Comparison of ENCODE assay signal across 10 cellular contexts in genomic region chr20:63230800-63231268, GRCh38. TPM values are rescaled to one million over a fixed set of nuclear protein-coding genes. Genes with fewer than 3 reads are reported as not detected.
A peak's percentile ranks its signal among the peaks of the same experiment; 100 is the strongest.
DNase-seq lines count a peak whose midpoint lies in the region; FAIRE-seq and TF ChIP-seq lines count a peak whose summit lies in the region.
"Had no signal": no experiment of that assay in that cellular context is flagged by ENCODE, and none has a peak within 500 bp of the region (broad histone marks: within the 10 kb centered on the region; RNA-seq: fewer than 3 reads in every experiment).

No MANE protein-coding gene starts in this region.

- H3K4me3 ChIP-seq in endothelial cell of umbilical vein (replicated peaks in 1 of 3; ENCODE audit: insufficient read depth in 1 of 3, low read depth in 1 of 3, low read length in 3 of 3): no peak overlapping the region

- H3K4me1 ChIP-seq in endothelial cell of umbilical vein (ENCODE audit: control insufficient read depth, extremely low read depth, insufficient read depth, low read length): no peaks in the 10 kb centered on the region

- intact Hi-C loops in endothelial cell of umbilical vein (cut with micrococcal nuclease): loop anchor here (5.0 kb wide), 1 partner anchor 174 kb away; no protein-coding TSS in a partner anchor
- intact Hi-C loops in activated CD4-positive, alpha-beta T cell treated with anti-CD3 and anti-CD28 coated beads, Interleukin-2, amount 10 ng/mL, durations not matched to agents 24 days and 14 days (cut with micrococcal nuclease): no loop called here

- BruUV-seq in endothelial cell of umbilical vein (replicated peaks; lab: Mats Ljungman, UMichigan): no TSS peak

- peak; percentile 78 for DNase-seq in ELR (ENCODE audit: low read depth)
- peak; percentile 16 for DNase-seq in NCI-H69 (lab: John Stamatoyannopoulos, UW)
- DNase-seq in endothelial cell of umbilical vein (ENCODE audit: low read depth, low spot score): peak; percentile 54
- DNase-seq in myocyte (ENCODE audit: low read depth): peak; percentile 57
- DNase-seq in activated CD4-positive, alpha-beta T cell treated with anti-CD3 and anti-CD28 coated beads, Interleukin-2, amount 10 ng/mL, durations not matched to agents 24 days and 14 days: no peak
- no peak for DNase-seq in activated CD8-positive, alpha-beta memory T cell treated with anti-CD3 and anti-CD28 coated beads, Interleukin-2, amount 50 U/mL, for 48 hours
- no peak for DNase-seq in stimulated activated naive CD4-positive, alpha-beta T cell treated with Interleukin-2 at 50 U/mL for 16 hours (lab: John Stamatoyannopoulos, UW)
- no peak for DNase-seq in stimulated activated CD8-positive, alpha-beta memory T cell treated with anti-CD3 and anti-CD28 coated beads, Interleukin-4, amount 100 ng/mL, for 48 hours

- H3K4me1 Mint-ChIP-seq in activated CD4-positive, alpha-beta T cell treated with anti-CD3 and anti-CD28 coated beads, Interleukin-2, amount 10 ng/mL, durations not matched to agents 24 days and 14 days: no peaks in the 10 kb centered on the region

- POLR2A ChIA-PET in endothelial cell of umbilical vein (lab: Charles Lee): no interaction called here

- no peaks in the 10 kb centered on the region for H4K20me1 ChIP-seq in endothelial cell of umbilical vein (replicated peaks; ENCODE audit: control insufficient read depth, extremely low read depth, insufficient read depth, low read length)

- no peak overlapping the region for H3K9ac ChIP-seq in endothelial cell of umbilical vein (replicated peaks; ENCODE audit: extremely low read depth, insufficient read depth, low read length)

- H3K9me3 Mint-ChIP-seq in activated CD4-positive, alpha-beta T cell treated with anti-CD3 and anti-CD28 coated beads, Interleukin-2, amount 10 ng/mL, durations not matched to agents 24 days and 14 days: no peaks in the 10 kb centered on the region

- H3K27ac ChIP-seq in endothelial cell of umbilical vein (ENCODE audit: insufficient read depth, low read depth, low read length): no peak overlapping the region

- H3K9me3 ChIP-seq in endothelial cell of umbilical vein (replicated peaks; ENCODE audit: control insufficient read depth, insufficient read depth, low read length): no peaks in the 10 kb centered on the region

- H3K4me3 Mint-ChIP-seq in activated CD4-positive, alpha-beta T cell treated with anti-CD3 and anti-CD28 coated beads, Interleukin-2, amount 10 ng/mL, durations not matched to agents 24 days and 14 days: no peak overlapping the region

- no peaks in the 10 kb centered on the region for H3K36me3 Mint-ChIP-seq in activated CD4-positive, alpha-beta T cell treated with anti-CD3 and anti-CD28 coated beads, Interleukin-2, amount 10 ng/mL, durations not matched to agents 24 days and 14 days (ENCODE audit: low read depth)

- CTCF ChIA-PET in endothelial cell of umbilical vein (lab: Charles Lee): interaction anchor here (1.0 to 2.3 kb wide), 9 partner anchors 11 to 408 kb away, joined by 3 to 15 read pairs (median 6); partner anchors contain the start of gene YTHDF1

- TF ChIP-seq POLR2A in endothelial cell of umbilical vein (IDR thresholded peaks at IDR 0.05; ENCODE audit: low read depth, low read length): no peak

- no peaks in the 10 kb centered on the region for H3K36me3 ChIP-seq in endothelial cell of umbilical vein (ENCODE audit: control insufficient read depth in 2 of 2, extremely low read depth in 1 of 2, insufficient read depth in 2 of 2, low read length in 2 of 2)

- dilution Hi-C loops in endothelial cell of umbilical vein (cut with MboI; ENCODE audit: extremely low pct_ligation_motif_present, low sequenced_read_pairs): no loop called here

- H3K27me3 Mint-ChIP-seq in activated CD4-positive, alpha-beta T cell treated with anti-CD3 and anti-CD28 coated beads, Interleukin-2, amount 10 ng/mL, durations not matched to agents 24 days and 14 days: peaks cover 32% of the 10 kb centered on the region

- H3K4me2 ChIP-seq in endothelial cell of umbilical vein (ENCODE audit: insufficient read depth, low read length): no peak overlapping the region

- FAIRE-seq in endothelial cell of umbilical vein (lab: Jason Lieb, UNC): peak; percentile 77
- FAIRE-seq: endometrium had no signal

- no peak overlapping the region for H2AFZ ChIP-seq in endothelial cell of umbilical vein (ENCODE audit: low read depth, low read length)

- H3K79me2 ChIP-seq in endothelial cell of umbilical vein (ENCODE audit: control insufficient read depth, insufficient read depth, low read length): no peaks in the 10 kb centered on the region

- TF ChIP-seq CTCF in endothelial cell of umbilical vein (IDR thresholded peaks at IDR 0.05; ENCODE audit: extremely low read depth in 1 of 2, insufficient read depth in 1 of 2, low read depth in 1 of 2, low read length in 2 of 2): peak; percentile 25 to 78

- peaks cover 0 to 10% of the 10 kb centered on the region in 2 experiments for H3K27me3 ChIP-seq in endothelial cell of umbilical vein (ENCODE audit: control insufficient read depth in 2 of 2, insufficient read depth in 2 of 2, low read length in 2 of 2)

- no peaks in the 10 kb centered on the region for H3K9me1 ChIP-seq in endothelial cell of umbilical vein (replicated peaks; ENCODE audit: control insufficient read depth, extremely low read depth, insufficient read depth, low read length)

- no peak overlapping the region for H3K27ac Mint-ChIP-seq in activated CD4-positive, alpha-beta T cell treated with anti-CD3 and anti-CD28 coated beads, Interleukin-2, amount 10 ng/mL, durations not matched to agents 24 days and 14 days

TF ChIP-seq in endothelial cell of umbilical vein, 7 proteins besides CTCF, POLR2A, EP300 and RAD21:
- no peak for TF ChIP-seq GATA2 (IDR thresholded peaks at IDR 0.05; ENCODE audit: insufficient read depth, insufficient read length, low read depth, low read length)
- no peak for TF ChIP-seq JUN (IDR thresholded peaks at IDR 0.05; ENCODE audit: borderline replicate concordance, insufficient read depth, insufficient read length, low read depth)
- TF ChIP-seq FOS (IDR thresholded peaks at IDR 0.05; ENCODE audit: borderline replicate concordance, insufficient read depth, low read length): no peak

RNA-seq across cellular contexts. Expression of gene BIRC7, which starts 4.9 kb away (rescaled TPM):
- total RNA-seq in endothelial cell of umbilical vein: not detected in 2 replicates
- not detected in 2 replicates for polyA plus RNA-seq in endothelial cell of umbilical vein
- polyA plus RNA-seq in endothelial cell of umbilical vein (2011; cell fraction: cytosol; rRNA removed): not detected in 2 replicates
- not detected in 2 replicates for polyA plus RNA-seq in endothelial cell of umbilical vein (2011; cell fraction: nucleus; rRNA removed)
- polyA plus RNA-seq in endothelial cell of umbilical vein (2012): not detected in 2 replicates
- not detected in 2 replicates for polyA minus RNA-seq in endothelial cell of umbilical vein
- not detected for polyA minus RNA-seq in endothelial cell of umbilical vein (2011; cell fraction: cytosol; rRNA and poly(A)+ RNA removed)
- not detected in 2 replicates for polyA minus RNA-seq in endothelial cell of umbilical vein (2011; cell fraction: nucleus; rRNA and poly(A)+ RNA removed)
- not detected in 2 replicates for total RNA-seq in myocyte
- 0.11 TPM for polyA plus RNA-seq in myocyte (2012)
- not detected in 2 replicates for total RNA-seq in activated CD4-positive, alpha-beta T cell treated with anti-CD3 and anti-CD28 coated beads, Interleukin-2, amount 10 ng/mL, durations not matched to agents 24 days and 14 days

RNA-seq across cellular contexts. Expression of gene YTHDF1, which starts 14.9 kb away (rescaled TPM):
- 41.1 and 44.4 TPM in 2 replicates for total RNA-seq in endothelial cell of umbilical vein
- polyA plus RNA-seq in endothelial cell of umbilical vein: 22.3 and 25.2 TPM in 2 replicates
- 27.9 and 28.5 TPM in 2 replicates for polyA plus RNA-seq in endothelial cell of umbilical vein (2011; cell fraction: cytosol; rRNA removed)
- 29.8 and 37.1 TPM in 2 replicates for polyA plus RNA-seq in endothelial cell of umbilical vein (2011; cell fraction: nucleus; rRNA removed)
- 35.4 and 36.5 TPM in 2 replicates for polyA plus RNA-seq in endothelial cell of umbilical vein (2012)
- polyA minus RNA-seq in endothelial cell of umbilical vein: 24.0 and 28.1 TPM in 2 replicates
- 41.0 TPM for polyA minus RNA-seq in endothelial cell of umbilical vein (2011; cell fraction: cytosol; rRNA and poly(A)+ RNA removed)
- 13.5 and 13.8 TPM in 2 replicates for polyA minus RNA-seq in endothelial cell of umbilical vein (2011; cell fraction: nucleus; rRNA and poly(A)+ RNA removed)
- total RNA-seq in myocyte: 28.5 and 36.1 TPM in 2 replicates
- 32.0 TPM for polyA plus RNA-seq in myocyte (2012)
- total RNA-seq in activated CD4-positive, alpha-beta T cell treated with anti-CD3 and anti-CD28 coated beads, Interleukin-2, amount 10 ng/mL, durations not matched to agents 24 days and 14 days: 44.5 and 48.6 TPM in 2 replicates

RNA-seq across cellular contexts. Expression of gene NKAIN4, which starts 23.4 kb away (rescaled TPM):
- total RNA-seq in endothelial cell of umbilical vein (not detected in 2 replicates), myocyte (not detected in 2 replicates)
- 0.04 TPM in 1 of 2 replicates, not detected in the other for polyA plus RNA-seq in endothelial cell of umbilical vein
- polyA plus RNA-seq in endothelial cell of umbilical vein (2011; cell fraction: cytosol; rRNA removed): not detected in 2 replicates
- not detected in 2 replicates for polyA plus RNA-seq in endothelial cell of umbilical vein (2011; cell fraction: nucleus; rRNA removed)
- not detected in 2 replicates for polyA plus RNA-seq in endothelial cell of umbilical vein (2012)
- polyA minus RNA-seq in endothelial cell of umbilical vein: not detected in 2 replicates
- polyA minus RNA-seq in endothelial cell of umbilical vein (2011; cell fraction: cytosol; rRNA and poly(A)+ RNA removed): not detected
- polyA minus RNA-seq in endothelial cell of umbilical vein (2011; cell fraction: nucleus; rRNA and poly(A)+ RNA removed): not detected in 2 replicates
- 0.16 TPM for polyA plus RNA-seq in myocyte (2012)
- not detected in 2 replicates for total RNA-seq in activated CD4-positive, alpha-beta T cell treated with anti-CD3 and anti-CD28 coated beads, Interleukin-2, amount 10 ng/mL, durations not matched to agents 24 days and 14 days
- total RNA-seq: subcutaneous adipose tissue had no signal

RNA-seq across cellular contexts. Expression of gene ARFGAP1, which starts 41.8 kb away (rescaled TPM):
- total RNA-seq in endothelial cell of umbilical vein: 111 and 126 TPM in 2 replicates
- 93.7 and 115 TPM in 2 replicates for polyA plus RNA-seq in endothelial cell of umbilical vein
- polyA plus RNA-seq in endothelial cell of umbilical vein (2011; cell fraction: cytosol; rRNA removed): 45.5 and 67.8 TPM in 2 replicates
- 472 and 496 TPM in 2 replicates for polyA plus RNA-seq in endothelial cell of umbilical vein (2011; cell fraction: nucleus; rRNA removed)
- 74.4 and 105 TPM in 2 replicates for polyA plus RNA-seq in endothelial cell of umbilical vein (2012)
- 55.3 and 79.7 TPM in 2 replicates for polyA minus RNA-seq in endothelial cell of umbilical vein
- polyA minus RNA-seq in endothelial cell of umbilical vein (2011; cell fraction: cytosol; rRNA and poly(A)+ RNA removed): 47.7 TPM
- 72.3 and 105 TPM in 2 replicates for polyA minus RNA-seq in endothelial cell of umbilical vein (2011; cell fraction: nucleus; rRNA and poly(A)+ RNA removed)
- total RNA-seq in myocyte: 83.8 and 96.3 TPM in 2 replicates
- 134 TPM for polyA plus RNA-seq in myocyte (2012)
- total RNA-seq in activated CD4-positive, alpha-beta T cell treated with anti-CD3 and anti-CD28 coated beads, Interleukin-2, amount 10 ng/mL, durations not matched to agents 24 days and 14 days: 97.0 and 98.2 TPM in 2 replicates

Comparison
In these comparisons a context has a peak if more than half of its experiments do, and no peak if none do; other contexts are left out.
1. DNase-seq: peak in ELR (single experiment), NCI-H69 (single experiment), endothelial cell of umbilical vein (single experiment) and myocyte (single experiment); none in activated CD4-positive, alpha-beta T cell treated with anti-CD3 and anti-CD28 coated beads, Interleukin-2, amount 10 ng/mL, durations not matched to agents 24 days and 14 days (single experiment), activated CD8-positive, alpha-beta memory T cell treated with anti-CD3 and anti-CD28 coated beads, Interleukin-2, amount 50 U/mL, for 48 hours (single experiment), stimulated activated naive CD4-positive, alpha-beta T cell treated with Interleukin-2 at 50 U/mL for 16 hours (single experiment) and stimulated activated CD8-positive, alpha-beta memory T cell treated with anti-CD3 and anti-CD28 coated beads, Interleukin-4, amount 100 ng/mL, for 48 hours (single experiment).